ENCODE assay signal across 1 cellular context in the genomic region with DNA sequence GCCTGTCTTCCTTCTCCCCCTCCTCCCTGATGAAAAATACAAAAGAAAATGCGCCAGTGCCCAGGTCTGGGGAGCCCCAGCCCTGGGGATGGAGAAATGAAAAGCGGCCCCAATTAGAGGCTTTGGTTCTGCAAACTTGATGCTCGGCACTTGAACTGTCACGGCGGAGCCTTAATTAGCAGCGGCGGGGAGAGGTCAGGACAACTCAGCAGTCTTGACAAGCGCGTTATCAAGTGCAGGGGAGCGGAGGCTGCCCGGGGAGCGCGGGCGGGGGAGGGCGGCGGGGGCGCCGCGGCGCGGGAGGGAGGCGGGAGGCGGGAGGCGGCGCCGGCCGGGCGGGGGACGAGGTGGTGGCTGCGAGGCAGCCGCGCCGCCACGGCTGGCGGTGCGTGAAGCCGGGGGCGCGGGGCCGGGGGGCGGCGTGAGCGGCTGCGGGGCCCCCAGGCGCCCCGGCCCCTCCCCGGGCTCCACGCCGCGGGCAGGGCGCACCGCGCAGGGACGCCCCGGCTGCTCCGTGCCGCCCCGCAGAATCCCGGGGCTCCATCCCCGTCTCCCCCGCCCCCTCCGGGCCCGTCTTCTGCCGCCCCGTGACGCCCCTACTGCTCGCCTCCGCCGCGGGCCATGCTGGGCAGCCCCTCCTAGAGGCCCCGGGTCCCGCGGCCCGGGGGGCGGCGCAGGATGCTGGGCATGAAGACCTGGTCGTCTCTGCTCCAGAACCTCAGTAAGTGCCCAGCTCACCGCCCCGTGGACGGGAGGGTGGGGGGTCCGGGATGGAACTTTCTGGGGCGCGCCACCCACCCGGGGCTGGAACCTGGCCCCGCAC.
TF ChIP-seq lines count a peak whose summit lies in the region.

No MANE protein-coding gene starts in this region.

TF ChIP-seq in HCT116, 20 proteins besides CTCF, POLR2A, EP300 and RAD21 (continued from another document):
- 0 out of 2 replicates have a peak, but pooled peaks have one; percentile 16 for TF ChIP-seq EZH2phosphoT487 (IDR thresholded peaks at IDR 0.05; ENCODE audit: borderline replicate concordance)
- TF ChIP-seq POLR2AphosphoS5 (IDR thresholded peaks at IDR 0.05; ENCODE audit: low read depth, low read length): no peak
- no peak for TF ChIP-seq ZNF274 (IDR thresholded peaks at IDR 0.05; ENCODE audit: low read depth, low read length)
TF ChIP-seq in HCT116: peak in this region for 1.
